8 cellular contexts compared by ENCODE assay signal in the genomic region with DNA sequence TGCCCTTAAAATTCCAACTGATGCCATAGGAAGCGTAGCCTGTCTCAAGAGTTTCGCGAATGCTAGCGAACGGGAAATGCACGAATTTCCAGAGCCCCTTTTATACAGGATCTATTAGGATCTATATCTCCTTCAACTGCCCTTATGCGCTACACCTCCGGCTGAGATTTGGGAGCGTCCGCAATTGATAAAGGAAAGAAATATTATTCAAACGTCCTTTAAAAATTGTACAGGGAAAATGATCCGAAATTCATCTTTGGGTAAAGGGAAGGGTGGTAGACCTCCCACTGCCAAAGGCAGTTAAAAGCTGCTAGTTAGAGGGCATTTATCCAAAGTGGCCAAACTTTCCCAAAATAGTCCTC. TPM values are rescaled to one million over a fixed set of nuclear protein-coding genes. Genes with fewer than 3 reads are reported as not detected.
A peak's percentile ranks its signal among the peaks of the same experiment; 100 is the strongest.
DNase-seq lines count a peak whose midpoint lies in the region; ATAC-seq and TF ChIP-seq lines count a peak whose summit lies in the region.

No MANE protein-coding gene starts in this region.

- DNase-seq in right atrium auricular region (ENCODE audit: low spot score), result no peak
- no peak for DNase-seq in left ventricle myocardium superior
- no peak for DNase-seq in central memory CD8-positive, alpha-beta T cell (ENCODE audit: low spot score in 2 of 2)
- DNase-seq in aorta, result no peak

- H3K27me3 Mint-ChIP-seq in central memory CD8-positive, alpha-beta T cell, result peaks cover 19% of the 10 kb centered on the region

- H3K27ac ChIP-seq in right atrium auricular region (peak overlapping the region; percentile 86 to 93), aorta (ENCODE audit: low read depth in 1 of 2, low read length in 2 of 2) (no peak overlapping the region)

- no peaks in the 10 kb centered on the region for H3K27me3 ChIP-seq in right atrium auricular region
- H3K27me3 ChIP-seq in mononuclear cell (ENCODE audit: insufficient read depth, low read length), result peaks cover 58% of the 10 kb centered on the region
- H3K27me3 ChIP-seq in aorta (ENCODE audit: control insufficient read depth in 1 of 2, insufficient read depth in 2 of 2, low read length in 1 of 2), result no peaks in the 10 kb centered on the region

- no peaks in the 10 kb centered on the region for H3K9me3 Mint-ChIP-seq in central memory CD8-positive, alpha-beta T cell

- peaks cover 35% of the 10 kb centered on the region for H3K4me1 Mint-ChIP-seq in central memory CD8-positive, alpha-beta T cell

- no peaks in the 10 kb centered on the region for H3K36me3 ChIP-seq in right atrium auricular region
- H3K36me3 ChIP-seq in aorta (ENCODE audit: control insufficient read depth in 1 of 2, insufficient read depth in 2 of 2, low read length in 1 of 2), result no peaks in the 10 kb centered on the region

- peak overlapping the region; percentile 93 for H3K4me3 Mint-ChIP-seq in central memory CD8-positive, alpha-beta T cell

- ATAC-seq in left ventricle myocardium superior, result no peak
- ATAC-seq in central memory CD8-positive, alpha-beta T cell (replicated peaks; ENCODE audit: extremely low read depth, poor library complexity, severe bottlenecking), result no peak
- no peak for ATAC-seq in aorta (ENCODE audit: low FRiP score)
- ATAC-seq in GM21717 (IDR thresholded peaks at IDR 0.05; ENCODE audit: unreplicated experiment), result no peak
- ATAC-seq in GM19395 (IDR thresholded peaks at IDR 0.05; ENCODE audit: unreplicated experiment), result no peak
- ATAC-seq in HG02798 (IDR thresholded peaks at IDR 0.05; ENCODE audit: poor library complexity, unreplicated experiment), result no peak

- H3K9me3 ChIP-seq in right atrium auricular region (no peaks in the 10 kb centered on the region), mononuclear cell (ENCODE audit: low read depth, low read length) (no peaks in the 10 kb centered on the region), aorta (ENCODE audit: control insufficient read depth, low read length) (no peaks in the 10 kb centered on the region)

- intact Hi-C loops in left ventricle myocardium superior (cut with micrococcal nuclease), result no loop called here
- intact Hi-C loops in aorta (cut with DNase I), result no loop called here

- 2 to 3% methylated on average over 12 of the region's 12 CpGs for WGBS in aorta, 2 donors

- H3K36me3 Mint-ChIP-seq in central memory CD8-positive, alpha-beta T cell (ENCODE audit: insufficient read depth), result peaks cover 24% of the 10 kb centered on the region

- H3K27ac Mint-ChIP-seq in central memory CD8-positive, alpha-beta T cell (ENCODE audit: low read depth), result peak overlapping the region; percentile 96

- H3K4me3 ChIP-seq in right atrium auricular region (peak overlapping the region; percentile 88), mononuclear cell (ENCODE audit: low read length) (peak overlapping the region; percentile 62), aorta (ENCODE audit: low read length in 2 of 2) (peak overlapping the region; percentile 79 to 98)

- TF ChIP-seq CTCF in right atrium auricular region (IDR thresholded peaks at IDR 0.05), result no peak

- H3K4me1 ChIP-seq in right atrium auricular region (peaks cover 0 to 38% of the 10 kb centered on the region in 2 donors), mononuclear cell (ENCODE audit: insufficient read depth, low read length) (peaks cover 38% of the 10 kb centered on the region), aorta (ENCODE audit: control insufficient read depth in 1 of 2, insufficient read depth in 2 of 2, low read length in 2 of 2) (no peaks in the 10 kb centered on the region)

RNA-seq across cellular contexts. Expression of a gene that starts 0.6 kb away (rescaled TPM):
- total RNA-seq in right atrium auricular region (10 to 100 TPM; 15.7 to 39.9 TPM), left ventricle myocardium superior (22.6 TPM), mononuclear cell (29.1 TPM), aorta (10 to 100 TPM in 1 of 2 donors, 1 to 10 TPM in 1; 9.9 to 22.9 TPM)
- polyA plus RNA-seq in aorta, result 1 to 10 TPM; 3.4 to 3.9 TPM

Comparison
In these comparisons a context has a peak if more than half of its experiments do, and no peak if none do; other contexts are left out.
1. H3K27ac ChIP-seq: peak in right atrium auricular region (2 of 2); none in aorta (0 of 2).
2. Peak in every context shown above with its lines, with median percentiles within 50 percentile points of each other: H3K4me3 ChIP-seq.